ENCODE assay signal across 25 cellular contexts in genomic region chr15:93058904-93059427, GRCh38. TPM values are rescaled to one million over a fixed set of nuclear protein-coding genes. Genes with fewer than 3 reads are reported as not detected.
"Had no signal": no experiment of that assay in that cellular context is flagged by ENCODE, and none has a peak within 500 bp of the region (broad histone marks: within the 10 kb centered on the region; RNA-seq: fewer than 3 reads in every experiment).

No MANE protein-coding gene starts in this region.

- H3K27me3 Mint-ChIP-seq: activated naive CD4-positive, alpha-beta T cell treated with anti-CD3 and anti-CD28 coated beads, Interleukin-2, amount 50 U/mL, for 24 hours had no signal

- H3K36me3 ChIP-seq: upper lobe of left lung had no signal

- H3K9me3 Mint-ChIP-seq: activated CD4-positive, alpha-beta T cell treated with anti-CD3 and anti-CD28 coated beads, Interleukin-2, amount 10 ng/mL, durations not matched to agents 24 days and 14 days; activated CD8-positive, alpha-beta T cell treated with anti-CD3 and anti-CD28 coated beads for 36 hours; activated naive CD4-positive, alpha-beta T cell treated with anti-CD3 and anti-CD28 coated beads, Interleukin-2, amount 50 U/mL, for 24 hours; dendritic cell treated with granulocyte-macrophage colony-stimulating factor and Interleukin-4, amounts not matched to agents 40 ng/mL and 50 ng/mL, for 4 days; memory B cell; nephron; stimulated activated naive B cell treated with anti-CD40 and anti-IgM and Interleukin-4, amounts not matched to agents 10 μg/mL and 1 μg/mL and 100 μg/mL, for 72 hours had no signal

- H3K4me3 ChIP-seq: body of pancreas, testis, upper lobe of left lung had no signal

- H3K27ac Mint-ChIP-seq: activated CD4-positive, alpha-beta T cell treated with anti-CD3 and anti-CD28 coated beads, Interleukin-2, amount 10 ng/mL, durations not matched to agents 24 days and 14 days; activated CD8-positive, alpha-beta memory T cell treated with anti-CD3 and anti-CD28 coated beads, Interleukin-2, amount 10 ng/mL, durations not matched to agents 7 days and 5 days; activated CD8-positive, alpha-beta T cell treated with anti-CD3 and anti-CD28 coated beads for 36 hours; activated naive CD4-positive, alpha-beta T cell treated with anti-CD3 and anti-CD28 coated beads, Interleukin-2, amount 50 U/mL, for 24 hours; dendritic cell treated with granulocyte-macrophage colony-stimulating factor and Interleukin-4, amounts not matched to agents 40 ng/mL and 50 ng/mL, for 4 days; memory B cell; stimulated activated naive B cell treated with anti-CD40 and anti-IgM and Interleukin-4, amounts not matched to agents 10 μg/mL and 1 μg/mL and 100 μg/mL, for 72 hours had no signal

- H3K27ac ChIP-seq: foreskin keratinocyte, testis, upper lobe of left lung had no signal

- H3K9me3 ChIP-seq: body of pancreas, testis, upper lobe of left lung had no signal

- H3K4me3 Mint-ChIP-seq: activated CD4-positive, alpha-beta T cell treated with anti-CD3 and anti-CD28 coated beads, Interleukin-2, amount 10 ng/mL, durations not matched to agents 24 days and 14 days; activated CD8-positive, alpha-beta memory T cell treated with anti-CD3 and anti-CD28 coated beads, Interleukin-2, amount 10 ng/mL, durations not matched to agents 7 days and 5 days; activated CD8-positive, alpha-beta T cell treated with anti-CD3 and anti-CD28 coated beads for 36 hours; activated naive CD4-positive, alpha-beta T cell treated with anti-CD3 and anti-CD28 coated beads, Interleukin-2, amount 50 U/mL, for 24 hours; dendritic cell treated with granulocyte-macrophage colony-stimulating factor and Interleukin-4, amounts not matched to agents 40 ng/mL and 50 ng/mL, for 4 days; memory B cell; stimulated activated naive B cell treated with anti-CD40 and anti-IgM and Interleukin-4, amounts not matched to agents 10 μg/mL and 1 μg/mL and 100 μg/mL, for 72 hours had no signal

- H3K27me3 ChIP-seq: body of pancreas, testis, upper lobe of left lung had no signal

- DNase-seq: activated CD4-positive, alpha-beta T cell treated with anti-CD3 and anti-CD28 coated beads, Interleukin-2, amount 10 ng/mL, durations not matched to agents 24 days and 14 days; activated CD8-positive, alpha-beta memory T cell treated with anti-CD3 and anti-CD28 coated beads, Interleukin-2, amount 10 ng/mL, durations not matched to agents 7 days and 5 days; activated CD8-positive, alpha-beta T cell treated with anti-CD3 and anti-CD28 coated beads for 36 hours; activated effector memory CD4-positive, alpha-beta T cell treated with anti-CD3 and anti-CD28 coated beads, Interleukin-2, amount 50 U/mL, for 16 hours; activated T-cell treated with anti-CD3 and anti-CD28 coated beads for 4 hours; anterior cingulate cortex; body of pancreas; effector CD8-positive, alpha-beta T cell; erythroblast; foreskin keratinocyte; head of caudate nucleus; left colon; occipital lobe; stimulated activated CD4-positive, alpha-beta T cell treated with anti-CD3 and anti-CD28 coated beads, Interleukin-2, amount 100 ng/mL, for 48 hours; stimulated activated CD8-positive, alpha-beta memory T cell treated with anti-CD3 and anti-CD28 coated beads, Interleukin-4, amount 100 ng/mL, for 48 hours; stimulated activated naive B cell treated with anti-CD40 and anti-IgM and Interleukin-4, amounts not matched to agents 10 μg/mL and 1 μg/mL and 100 μg/mL, for 72 hours; testis had no signal

- H3K36me3 Mint-ChIP-seq: activated CD8-positive, alpha-beta memory T cell treated with anti-CD3 and anti-CD28 coated beads, Interleukin-2, amount 10 ng/mL, durations not matched to agents 7 days and 5 days; activated naive CD4-positive, alpha-beta T cell treated with anti-CD3 and anti-CD28 coated beads, Interleukin-2, amount 50 U/mL, for 24 hours; memory B cell; stimulated activated naive B cell treated with anti-CD40 and anti-IgM and Interleukin-4, amounts not matched to agents 10 μg/mL and 1 μg/mL and 100 μg/mL, for 72 hours had no signal

- H3K4me1 Mint-ChIP-seq: activated CD8-positive, alpha-beta memory T cell treated with anti-CD3 and anti-CD28 coated beads, Interleukin-2, amount 10 ng/mL, durations not matched to agents 7 days and 5 days; activated naive CD4-positive, alpha-beta T cell treated with anti-CD3 and anti-CD28 coated beads, Interleukin-2, amount 50 U/mL, for 24 hours; memory B cell had no signal

- ATAC-seq: activated CD4-positive, CD25-positive, alpha-beta regulatory T cell treated with anti-CD3 and anti-CD28 coated beads, Interleukin-2, amount 50 U/mL, for 24 hours; activated CD8-positive, alpha-beta memory T cell treated with anti-CD3 and anti-CD28 coated beads, Interleukin-2, amount 10 ng/mL, durations not matched to agents 7 days and 5 days; activated CD8-positive, alpha-beta T cell treated with anti-CD3 and anti-CD28 coated beads for 36 hours; body of pancreas; foreskin keratinocyte; left colon; sciatic nerve; stimulated activated naive B cell treated with anti-CD40 and anti-IgM and Interleukin-4, amounts not matched to agents 10 μg/mL and 1 μg/mL and 100 μg/mL, for 72 hours had no signal

RNA-seq across cellular contexts. Expression of gene RGMA, which starts 30.0 kb away (rescaled TPM):
- total RNA-seq: activated CD8-positive, alpha-beta T cell treated with anti-CD3 and anti-CD28 coated beads for 36 hours; T-helper 2 cell treated with Interferon-gamma antibody and Interleukin-4, amounts not matched to agents 100 ng/mL and 5 ng/mL, for 36 hours had no signal
